Comparison of ENCODE assay signal across 8 cellular contexts in genomic region chr13:20525601-20526544, GRCh38. TPM values are rescaled to one million over a fixed set of nuclear protein-coding genes. Genes with fewer than 3 reads are reported as not detected.
DNase-seq lines count a peak whose midpoint lies in the region; ATAC-seq and TF ChIP-seq lines count a peak whose summit lies in the region.

Gene CRYL1 (minus strand): TSS chr13:20525857. CDS start chr13:20525794, 63 bp downstream.

- H3K4me3 ChIP-seq in GM08714 (ENCODE audit: low read length) (peak within 1 kb of the TSS; percentile 67; the same call in 1 of the 2 replicates), HEK293 (ENCODE audit: low read depth, low read length) (peak within 1 kb of the TSS; percentile 65), adrenal gland (peak within 1 kb of the TSS; percentile 72 to 95 (median 82)), upper lobe of left lung (peak within 1 kb of the TSS; percentile 69 to 96 (median 89))

- H3K4me3 Mint-ChIP-seq in progenitor cell of endocrine pancreas (ENCODE audit: low read depth): peak within 1 kb of the TSS; percentile 80

- TF ChIP-seq CTCF in HEK293 (tag by site-specific recombination; IDR thresholded peaks at IDR 0.05): no peak
- no peak for TF ChIP-seq CTCF in adrenal gland (IDR thresholded peaks at IDR 0.05)
- TF ChIP-seq CTCF in progenitor cell of endocrine pancreas (IDR thresholded peaks at IDR 0.05; ENCODE audit: unreplicated experiment): no peak
- TF ChIP-seq CTCF in upper lobe of left lung (IDR thresholded peaks at IDR 0.05): peak in 1 of 6 experiments; percentile 4

- WGBS in adrenal gland, 4 donors: 0% methylated on average over 10 to 89 of the region's 89 CpGs
- WGBS in upper lobe of left lung, 2 donors: 0% methylated on average over 15 to 50 of the region's 89 CpGs

- peaks cover 2% of the 10 kb centered on the region for H3K4me1 Mint-ChIP-seq in progenitor cell of endocrine pancreas (ENCODE audit: low read depth)

- no peaks in the 10 kb centered on the region for H3K9me3 Mint-ChIP-seq in progenitor cell of endocrine pancreas (ENCODE audit: low read depth)

- CTCF ChIA-PET in HEK293 (lab: Yijun Ruan, JAX): interaction anchor here (0.6 kb wide), 1 partner anchor 337 kb away, joined by 3 read pairs; no protein-coding TSS in a partner anchor

- POLR2A ChIA-PET in HEK293 (lab: Yijun Ruan, JAX): interaction anchor here (0.6 to 1.0 kb wide), 2 partner anchors 11 to 62 kb away, joined by 3 read pairs; no protein-coding TSS in a partner anchor

- H3K27me3 Mint-ChIP-seq in progenitor cell of endocrine pancreas: peaks cover 27% of the 10 kb centered on the region

- H3K27ac Mint-ChIP-seq in progenitor cell of endocrine pancreas: peak within 1 kb of the TSS; percentile 82

- DNase-seq in MV-4-11 (lab: John Stamatoyannopoulos, UW) (peak; percentile 76), T-helper 1 cell (peak; percentile 56 to 80 (median 61)), adrenal gland (peak; percentile 72 to 88 (median 79)), left cardiac atrium (peak; percentile 87), progenitor cell of endocrine pancreas (ENCODE audit: low spot score, unreplicated experiment) (peak; percentile 45), upper lobe of left lung (peak; percentile 88 to 97)

- TF ChIP-seq POLR2A in adrenal gland (IDR thresholded peaks at IDR 0.05) (peak; percentile 33 to 60), upper lobe of left lung (IDR thresholded peaks at IDR 0.05) (peak in 3 of 4 donors; percentile 8 to 81 (median 69))

- H3K36me3 Mint-ChIP-seq in progenitor cell of endocrine pancreas (ENCODE audit: insufficient read depth): no peaks in the 10 kb centered on the region

- peak within 1 kb of the TSS; percentile 69; the same call in 1 of the 2 replicates for H3K27ac ChIP-seq in HEK293 (ENCODE audit: extremely low read depth, low read depth, low read length)
- peak within 1 kb of the TSS; percentile 49 to 97 (median 83) for H3K27ac ChIP-seq in adrenal gland
- H3K27ac ChIP-seq in upper lobe of left lung: peak within 1 kb of the TSS; percentile 84 to 95 (median 90)

- H3K9me3 ChIP-seq in HEK293 (ENCODE audit: control insufficient read depth, insufficient read depth, low read depth, low read length): no peaks in the 10 kb centered on the region
- H3K9me3 ChIP-seq in adrenal gland (replicated peaks in 1 of 3): no peaks in the 10 kb centered on the region
- H3K9me3 ChIP-seq in upper lobe of left lung: no peaks in the 10 kb centered on the region

- H3K4me1 ChIP-seq in HEK293 (ENCODE audit: control insufficient read depth, insufficient read depth, low read length) (no peaks in the 10 kb centered on the region), adrenal gland (replicated peaks in 1 of 2) (peaks cover 0 to 6% of the 10 kb centered on the region in 2 donors), upper lobe of left lung (peaks cover 8 to 18% (median 16%) of the 10 kb centered on the region in 4 donors)

- intact Hi-C loops in adrenal gland (cut with DNase I) (no loop called here), left cardiac atrium (cut with DNase I) (loop anchor here (2.0 to 5.0 kb wide), 2 partner anchors 41 to 43 kb away; partner anchors contain the start of gene IFT88 (in 1 of the 2))

- peak in 2 of 4 donors; percentile 70 to 77 for TF ChIP-seq EP300 in upper lobe of left lung (IDR thresholded peaks at IDR 0.05)

- H3K27me3 ChIP-seq in adrenal gland (no peaks in the 10 kb centered on the region), upper lobe of left lung (no peaks in the 10 kb centered on the region)

- ATAC-seq in left cardiac atrium: peak; percentile 99
- peak; percentile 91 to 98 for ATAC-seq in upper lobe of left lung (ENCODE audit: low FRiP score in 2 of 2)

- no peaks in the 10 kb centered on the region for H3K36me3 ChIP-seq in HEK293 (ENCODE audit: control insufficient read depth in 2 of 2, insufficient read depth in 1 of 2, low read length in 2 of 2)
- H3K36me3 ChIP-seq in adrenal gland (replicated peaks in 1 of 2): no peaks in the 10 kb centered on the region
- no peaks in the 10 kb centered on the region for H3K36me3 ChIP-seq in upper lobe of left lung

TF ChIP-seq in HEK293, 187 proteins besides CTCF, POLR2A, EP300 and RAD21 (continues in another document):
- no peak for TF ChIP-seq ZNF302 (tag by site-specific recombination; IDR thresholded peaks at IDR 0.05; ENCODE audit: low read depth)
- 0 out of 2 replicates have a peak, but pooled peaks have one; percentile 5 for TF ChIP-seq FEZF1 (tag by site-specific recombination; IDR thresholded peaks at IDR 0.05)
- peak; percentile 86 for TF ChIP-seq ZNF335 (tag by site-specific recombination; conservative IDR thresholded peaks at IDR 0.05)
- 0 out of 2 replicates have a peak, but pooled peaks have one; percentile 47 for TF ChIP-seq ZBTB10 (tag by site-specific recombination; IDR thresholded peaks at IDR 0.05)
- TF ChIP-seq ZNF114 (tag by site-specific recombination; IDR thresholded peaks at IDR 0.05): no peak
- TF ChIP-seq ZNF792 (tag by site-specific recombination; IDR thresholded peaks at IDR 0.05): 0 out of 2 replicates have a peak, but pooled peaks have one; percentile 56
- no peak for TF ChIP-seq ZNF266 (tag by site-specific recombination; IDR thresholded peaks at IDR 0.05; ENCODE audit: low read depth)
- TF ChIP-seq ZBTB6 (tag by site-specific recombination; IDR thresholded peaks at IDR 0.05): peak; percentile 39; the same call in 1 of the 2 replicates
- TF ChIP-seq ZNF423 (tag by site-specific recombination; IDR thresholded peaks at IDR 0.05): 0 out of 2 replicates have a peak, but pooled peaks have one; percentile 41
- TF ChIP-seq ZNF777 (tag by site-specific recombination; IDR thresholded peaks at IDR 0.05; ENCODE audit: borderline replicate concordance): peak; percentile 63; the same call in 1 of the 2 replicates
- no peak for TF ChIP-seq REST (tag by site-specific recombination; IDR thresholded peaks at IDR 0.05)
- TF ChIP-seq ZBTB8A (tag by site-specific recombination; IDR thresholded peaks at IDR 0.05): peak; percentile 47
- no peak for TF ChIP-seq ZNF19 (tag by site-specific recombination; IDR thresholded peaks at IDR 0.05; ENCODE audit: low read depth)
- TF ChIP-seq SP2 (tag by site-specific recombination; IDR thresholded peaks at IDR 0.05): peak; percentile 40; the same call in 1 of the 2 replicates
- TF ChIP-seq ZNF843 (tag by site-specific recombination; IDR thresholded peaks at IDR 0.05): 0 out of 2 replicates have a peak, but pooled peaks have one; percentile 49

RNA-seq across cellular contexts. Expression of gene CRYL1, which starts in this region (rescaled TPM):
- total RNA-seq in adrenal gland (10 to 100 TPM; 41.5 to 68.0 (median 50.3) TPM), left cardiac atrium (10 to 100 TPM; 24.9 to 31.0 TPM), progenitor cell of endocrine pancreas (10.9 and 11.7 TPM in 2 replicates), upper lobe of left lung (10 to 100 TPM; 22.2 to 38.9 (median 28.7) TPM)
- polyA plus RNA-seq in adrenal gland: 10 to 100 TPM; 17.0 to 36.3 (median 22.4) TPM

Comparison
In these comparisons a context has a peak if more than half of its experiments do, and no peak if none do; other contexts are left out.
1. Peak in every context shown above with its lines: DNase-seq, ATAC-seq, H3K4me3 ChIP-seq and H3K27ac ChIP-seq.
2. intact Hi-C loops: an anchor here in left cardiac atrium (2.0 to 5.0 kb wide); none called in adrenal gland.